10 cellular contexts compared by ENCODE assay signal in the genomic region with DNA sequence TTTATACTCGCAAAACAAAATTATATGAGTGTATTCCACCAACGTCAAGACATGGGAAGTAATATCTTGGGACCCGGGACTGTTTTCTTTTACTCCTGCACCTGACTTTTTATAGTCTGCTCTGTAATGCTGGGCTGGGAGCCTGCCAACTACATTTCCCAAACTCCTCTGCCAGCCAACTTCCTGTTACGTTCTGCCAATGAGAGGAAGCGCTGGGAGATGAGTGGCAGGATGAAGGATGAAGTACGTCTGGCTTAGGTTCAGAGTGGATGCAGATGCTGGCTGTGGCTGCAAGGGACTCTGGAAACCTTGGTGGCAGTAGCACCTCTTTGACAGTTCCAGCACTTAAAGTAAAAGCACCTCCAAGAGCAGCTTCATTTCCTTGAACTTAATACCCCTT. TPM values are rescaled to one million over a fixed set of nuclear protein-coding genes. Genes with fewer than 3 reads are reported as not detected.
DNase-seq lines count a peak whose midpoint lies in the region; ATAC-seq, FAIRE-seq and TF ChIP-seq lines count a peak whose summit lies in the region.
"Had no signal": no experiment of that assay in that cellular context is flagged by ENCODE, and none has a peak within 500 bp of the region (broad histone marks: within the 10 kb centered on the region; RNA-seq: fewer than 3 reads in every experiment).

No MANE protein-coding gene starts in this region.

- FAIRE-seq in GM12878 (lab: Jason Lieb, UNC), result no peak
- FAIRE-seq: keratinocyte had no signal

- no peak overlapping the region for H3K4me2 ChIP-seq in GM12878 (ENCODE audit: control insufficient read depth, insufficient read depth)

- H3K4me3 ChIP-seq in LNCaP clone FGC (ENCODE audit: low read depth, low read length) (no peak overlapping the region), GM12878 (no peak overlapping the region), lung (no peak overlapping the region)

- SMC1A ChIA-PET in GM12878 (lab: Charles Lee; ENCODE audit: uncharacterized antibody, unreplicated experiment), result interaction anchor here (0.9 to 7.2 kb wide), 2 partner anchors 13 to 96 kb away, joined by 3 to 34 read pairs; no protein-coding TSS in a partner anchor

- 89% methylated on average over 6 of the region's 6 CpGs for WGBS in GM12878 (ENCODE audit: insufficient coverage, insufficient replicate concordance, low lambda C conversion rate, missing lambda C conversion rate)
- 47 to 49% methylated on average over 6 of the region's 6 CpGs for WGBS in lung, 2 donors

- no peak overlapping the region for H2AFZ ChIP-seq in GM12878 (ENCODE audit: control insufficient read depth, low read depth, low read length)

- no peak overlapping the region for H3K9ac ChIP-seq in GM12878 (ENCODE audit: control insufficient read depth, insufficient read depth, low read length)

- H3K27ac ChIP-seq in GM12878 (ENCODE audit: control insufficient read depth, insufficient read depth) (no peak overlapping the region), lung (ENCODE audit: low read depth in 1 of 2, low read length in 1 of 2) (no peak overlapping the region)

- in situ Hi-C loops in GM12878 (cut with MboI), result no loop called here

- no peaks in the 10 kb centered on the region for H3K79me2 ChIP-seq in GM12878 (ENCODE audit: control insufficient read depth, insufficient read depth, low read length)

- H3K9me3 ChIP-seq in GM12878 (replicated peaks; ENCODE audit: control insufficient read depth, insufficient read depth, low read length) (no peaks in the 10 kb centered on the region), lung (ENCODE audit: control insufficient read depth in 2 of 2, insufficient read depth in 1 of 2, low read length in 1 of 2) (no peaks in the 10 kb centered on the region)

- no peak for TF ChIP-seq EP300 in GM12878 (IDR thresholded peaks at IDR 0.05; ENCODE audit: borderline replicate concordance in 1 of 2, control insufficient read depth in 1 of 2, low read depth in 2 of 2, low read length in 2 of 2)

- peaks cover 4 to 25% of the 10 kb centered on the region in 2 experiments for H3K36me3 ChIP-seq in GM12878 (ENCODE audit: control insufficient read depth in 2 of 2, insufficient read depth in 2 of 2, low read length in 1 of 2)
- H3K36me3 ChIP-seq in lung (ENCODE audit: control insufficient read depth in 2 of 2, insufficient read depth in 2 of 2, low read length in 2 of 2), result peaks cover 14 to 19% of the 10 kb centered on the region in 2 donors

- H4K20me1 ChIP-seq in GM12878 (ENCODE audit: control insufficient read depth, insufficient read depth), result no peaks in the 10 kb centered on the region

- peak; percentile 48 for DNase-seq in D341Med (ENCODE audit: low spot score)
- peak; percentile 75 for DNase-seq in LNCaP clone FGC (ENCODE audit: low read depth)
- DNase-seq in GM12878 (ENCODE audit: low read depth, low spot score), result no peak
- DNase-seq in lung (ENCODE audit: low spot score), result peak; percentile 44
- no peak for DNase-seq in stimulated activated CD4-positive, alpha-beta T cell treated with anti-CD3 and anti-CD28 coated beads, Interleukin-2, amount 100 ng/mL, for 24 hours
- DNase-seq in UCSD-AML1 (lab: John Stamatoyannopoulos, UW; ENCODE audit: unreplicated experiment), result no peak
- DNase-seq: activated gamma-delta T cell treated with Interleukin-2 at 50 U/mL for 16 hours had no signal

- intact Hi-C loops in GM12878 (cut with micrococcal nuclease; ENCODE audit: unreplicated experiment), result no loop called here

- POLR2A ChIA-PET in GM12878 (lab: Charles Lee), result no interaction called here

- no peak for TF ChIP-seq RAD21 in GM12878 (IDR thresholded peaks at IDR 0.05; ENCODE audit: insufficient read depth, low read depth, low read length)

- TF ChIP-seq CTCF in LNCaP clone FGC (IDR thresholded peaks at IDR 0.05; ENCODE audit: control insufficient read depth, extremely low read depth, insufficient read depth) (no peak), GM12878 (IDR thresholded peaks at IDR 0.05 in 2 of 3, conservative IDR thresholded peaks at IDR 0.05 in 1 of 3; ENCODE audit: control insufficient read depth in 2 of 3, extremely low read depth in 1 of 3, insufficient read depth in 1 of 3, low read depth in 3 of 3, low read length in 3 of 3) (no peak), lung (IDR thresholded peaks at IDR 0.05; ENCODE audit: control extremely low read depth, extremely low read depth) (no peak)

- ATAC-seq in GM12878, result no peak
- ATAC-seq in lung (ENCODE audit: insufficient read depth, low FRiP score), result no peak
- no peak for ATAC-seq in HG03025 (IDR thresholded peaks at IDR 0.05; ENCODE audit: low FRiP score, unreplicated experiment)
- ATAC-seq in HG02642 (IDR thresholded peaks at IDR 0.05; ENCODE audit: poor library complexity, unreplicated experiment), result no peak

- no peak for TF ChIP-seq POLR2A in GM12878 (IDR thresholded peaks at IDR 0.05; ENCODE audit: low read depth, low read length)

- CTCF ChIA-PET in GM12878 (lab: Yijun Ruan, JAX), result interaction anchor here (1.2 kb wide), 1 partner anchor 17 kb away, joined by 3 read pairs; no protein-coding TSS in a partner anchor

- RAD21 ChIA-PET in GM12878 (lab: Charles Lee; ENCODE audit: unreplicated experiment), result no interaction called here

- H3K27me3 ChIP-seq in GM12878 (replicated peaks in 1 of 2; ENCODE audit: control insufficient read depth in 2 of 2, insufficient read depth in 2 of 2, low read length in 1 of 2) (no peaks in the 10 kb centered on the region), lung (ENCODE audit: control insufficient read depth, insufficient read depth) (no peaks in the 10 kb centered on the region)

- no TSS peak for BruUV-seq in GM12878 (replicated peaks; lab: Mats Ljungman, UMichigan)

- H3K4me1 ChIP-seq in GM12878 (ENCODE audit: control insufficient read depth, insufficient read depth, low read length) (peaks cover 13% of the 10 kb centered on the region; the same call in 1 of the 2 replicates), lung (ENCODE audit: control insufficient read depth in 2 of 2, insufficient read depth in 2 of 2, low read length in 2 of 2) (no peaks in the 10 kb centered on the region)

TF ChIP-seq in GM12878, 131 proteins besides CTCF, POLR2A, EP300 and RAD21:
- TF ChIP-seq, protein P1, sequence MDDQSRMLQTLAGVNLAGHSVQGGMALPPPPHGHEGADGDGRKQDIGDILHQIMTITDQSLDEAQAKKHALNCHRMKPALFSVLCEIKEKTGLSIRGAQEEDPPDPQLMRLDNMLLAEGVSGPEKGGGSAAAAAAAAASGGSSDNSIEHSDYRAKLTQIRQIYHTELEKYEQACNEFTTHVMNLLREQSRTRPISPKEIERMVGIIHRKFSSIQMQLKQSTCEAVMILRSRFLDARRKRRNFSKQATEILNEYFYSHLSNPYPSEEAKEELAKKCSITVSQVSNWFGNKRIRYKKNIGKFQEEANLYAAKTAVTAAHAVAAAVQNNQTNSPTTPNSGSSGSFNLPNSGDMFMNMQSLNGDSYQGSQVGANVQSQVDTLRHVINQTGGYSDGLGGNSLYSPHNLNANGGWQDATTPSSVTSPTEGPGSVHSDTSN (IDR thresholded peaks at IDR 0.05; ENCODE audit: insufficient replicate concordance, low read depth, low read length), result peak; percentile 10
- TF ChIP-seq IRF4 (IDR thresholded peaks at IDR 0.05; ENCODE audit: low read depth, low read length) (no peak), GABPA (IDR thresholded peaks at IDR 0.05; ENCODE audit: low read depth) (peak; percentile 40; the same call in 1 of the 2 replicates)

RNA-seq across cellular contexts. Expression of gene USP24, which starts 59.6 kb away (rescaled TPM):
- total RNA-seq in GM12878 (2013; cell fraction: nucleolus; rRNA removed), result 162 TPM in 2 replicates
- total RNA-seq in GM12878 (2014; rRNA removed), result 28.7 and 34.1 TPM in 2 replicates
- 36.5 and 42.7 TPM in 2 replicates for total RNA-seq in GM12878 (2014; rRNA removed; fragmentation: Illumina TruSeq; extraction: Trizol)
- 26.8 and 32.1 TPM in 2 replicates for total RNA-seq in GM12878 (2021)
- 15.9 TPM for polyA plus RNA-seq in GM12878 (2011; ENCODE audit: low read depth)
- 22.7 and 24.2 TPM in 2 replicates for polyA plus RNA-seq in GM12878 (2011; rRNA removed)
- 14.3 and 19.6 TPM in 2 replicates for polyA plus RNA-seq in GM12878 (2011; cell fraction: cytosol; rRNA removed)
- 32.8 and 35.9 TPM in 2 replicates for polyA plus RNA-seq in GM12878 (2011; cell fraction: nucleus; rRNA removed)
- polyA plus RNA-seq in GM12878 (2012), result 17.2 and 18.5 TPM in 2 replicates
- 31.0 and 37.2 TPM in 2 replicates for polyA plus RNA-seq in GM12878 (2014; fragmentation: Illumina TruSeq; extraction: Trizol)
- polyA plus RNA-seq in GM12878 (2014; fragmentation: Nextera tagmentation; extraction: Ambion mirVana), result 1 to 10 TPM; 4.6 to 6.4 TPM
- 22.9 and 27.8 TPM in 2 replicates for polyA plus RNA-seq in GM12878 (2014; rRNA removed)
- 1 to 10 TPM; 8.4 to 9.6 TPM for polyA plus RNA-seq in GM12878 (2016; fragmentation: Nextera tagmentation; extraction: Ambion mirVana)
- polyA minus RNA-seq in GM12878 (2011; rRNA and poly(A)+ RNA removed), result 64.6 and 80.2 TPM in 2 replicates
- polyA minus RNA-seq in GM12878 (2011; cell fraction: cytosol; rRNA and poly(A)+ RNA removed), result 22.3 and 27.1 TPM in 2 replicates
- polyA minus RNA-seq in GM12878 (2011; cell fraction: nucleus; rRNA and poly(A)+ RNA removed), result 49.0 and 65.9 TPM in 2 replicates
- 10 to 100 TPM; 36.7 to 77.8 TPM for total RNA-seq in lung
- polyA plus RNA-seq in lung, result 10 to 100 TPM in 1 of 2 donors, 1 to 10 TPM in 1; 7.8 to 10.6 TPM

Comparison
In these comparisons a context has a peak if more than half of its experiments do, and no peak if none do; other contexts are left out.
1. DNase-seq: peak in D341Med (single experiment), LNCaP clone FGC (single experiment) and lung (single experiment); none in GM12878 (single experiment), stimulated activated CD4-positive, alpha-beta T cell treated with anti-CD3 and anti-CD28 coated beads, Interleukin-2, amount 100 ng/mL, for 24 hours (0 of 2) and UCSD-AML1 (single experiment).